8 cellular contexts compared by ENCODE assay signal in the genomic region with DNA sequence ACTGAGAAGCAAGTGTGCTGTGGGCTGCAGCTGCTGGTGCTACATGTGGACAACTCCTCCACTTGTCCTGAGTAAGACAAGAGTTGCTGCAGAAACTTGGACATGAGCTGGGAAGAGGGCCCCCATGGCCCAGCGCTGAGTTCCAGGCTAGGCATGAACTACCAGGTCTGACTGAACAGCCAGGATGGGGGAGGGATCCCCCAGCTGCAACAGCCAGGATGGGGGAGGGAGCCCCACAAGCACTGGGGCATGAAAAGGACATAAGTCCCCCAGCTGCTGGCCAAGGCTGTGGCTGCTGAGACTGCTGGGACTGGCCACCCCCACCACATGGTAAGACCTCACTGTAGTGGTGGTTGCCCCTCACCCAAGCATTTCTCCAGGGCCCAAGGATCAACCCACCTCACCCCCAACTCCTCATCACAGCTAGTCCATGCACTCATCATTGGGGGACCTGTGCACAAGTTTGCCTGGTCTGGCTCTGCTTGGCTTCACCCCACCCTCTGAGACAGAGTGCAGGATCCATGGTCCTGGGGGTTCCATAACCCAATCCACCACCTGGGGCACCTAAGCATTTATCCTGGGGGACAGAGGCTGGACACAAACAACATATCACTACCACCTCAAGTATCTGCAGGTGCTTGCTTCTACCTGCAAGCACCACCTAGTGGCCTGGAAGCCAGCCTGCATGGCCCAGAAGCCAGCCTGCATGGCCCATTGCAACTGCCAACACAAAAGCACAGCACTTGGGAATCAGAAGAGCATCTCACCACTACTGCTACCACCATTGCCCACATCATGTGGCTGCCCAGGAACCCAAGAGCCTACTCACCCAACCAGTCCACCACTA.
A peak's percentile ranks its signal among the peaks of the same experiment; 100 is the strongest.
DNase-seq lines count a peak whose midpoint lies in the region; ATAC-seq and TF ChIP-seq lines count a peak whose summit lies in the region.

No MANE protein-coding gene starts in this region.

- WGBS in smooth muscle cell (ENCODE audit: low lambda C conversion rate), result 100% methylated on average over 1 of the region's 1 CpG

- intact Hi-C loops in OCI-LY7 (cut with micrococcal nuclease; ENCODE audit: unreplicated experiment), result loop anchor here (2.0 kb wide), 2 partner anchors 513 to 679 kb away; no protein-coding TSS in a partner anchor

- TF ChIP-seq CTCF in HEK293 (tag by site-specific recombination; IDR thresholded peaks at IDR 0.05) (no peak), OCI-LY7 (conservative IDR thresholded peaks at IDR 0.05; ENCODE audit: low read length) (peak; percentile 89), smooth muscle cell (IDR thresholded peaks at IDR 0.05; ENCODE audit: borderline replicate concordance, insufficient read depth, poor library complexity, severe bottlenecking) (peak; percentile 20)

- no peaks in the 10 kb centered on the region for H3K36me3 ChIP-seq in HEK293 (ENCODE audit: control insufficient read depth in 2 of 2, insufficient read depth in 1 of 2, low read length in 2 of 2)
- H3K36me3 ChIP-seq in OCI-LY7 (ENCODE audit: insufficient read depth, low read length), result no peaks in the 10 kb centered on the region
- H3K36me3 ChIP-seq in smooth muscle cell (ENCODE audit: low read depth), result no peaks in the 10 kb centered on the region

- no peaks in the 10 kb centered on the region for H3K9me3 ChIP-seq in HEK293 (ENCODE audit: control insufficient read depth, insufficient read depth, low read depth, low read length)
- H3K9me3 ChIP-seq in OCI-LY7 (ENCODE audit: low read length), result no peaks in the 10 kb centered on the region
- no peaks in the 10 kb centered on the region for H3K9me3 ChIP-seq in smooth muscle cell (replicated peaks; ENCODE audit: low read depth)

- no peaks in the 10 kb centered on the region for H3K9me2 ChIP-seq in OCI-LY7 (ENCODE audit: insufficient read depth, low read length)

- H4K20me1 ChIP-seq in OCI-LY7 (ENCODE audit: insufficient read depth, low read length) (no peaks in the 10 kb centered on the region), smooth muscle cell (ENCODE audit: low read depth) (no peaks in the 10 kb centered on the region)

- H3K4me1 ChIP-seq in HEK293 (ENCODE audit: control insufficient read depth, insufficient read depth, low read length) (no peaks in the 10 kb centered on the region), OCI-LY7 (ENCODE audit: insufficient read depth, low read length, poor library complexity, severe bottlenecking) (peaks cover 48% of the 10 kb centered on the region), smooth muscle cell (ENCODE audit: low read depth) (no peaks in the 10 kb centered on the region)

- ATAC-seq in HG03139 (IDR thresholded peaks at IDR 0.05; ENCODE audit: unreplicated experiment), result no peak

- no TSS peak for BruUV-seq in OCI-LY7 (replicated peaks; lab: Mats Ljungman, UMichigan)

- H3K4me2 ChIP-seq in OCI-LY7 (ENCODE audit: low read length) (no peak overlapping the region), smooth muscle cell (no peak overlapping the region)

- H3F3A ChIP-seq in smooth muscle cell (ENCODE audit: low read depth), result no peaks in the 10 kb centered on the region

- H3K79me2 ChIP-seq in OCI-LY7 (ENCODE audit: insufficient read depth, low read depth, low read length), result no peaks in the 10 kb centered on the region
- H3K79me2 ChIP-seq in smooth muscle cell (ENCODE audit: low read depth), result no peaks in the 10 kb centered on the region

- no peaks in the 10 kb centered on the region for H3K27me3 ChIP-seq in smooth muscle cell (ENCODE audit: low read depth)

- DNase-seq in NCI-H82 (lab: John Stamatoyannopoulos, UW), result peak; percentile 20
- no peak for DNase-seq in NCI-H82 treated with DMSO at 0.1 percent for 48 hours (lab: John Stamatoyannopoulos, UW; ENCODE audit: unreplicated experiment)
- peak; percentile 68 for DNase-seq in OCI-LY7 (ENCODE audit: low spot score)
- DNase-seq in effector CD4-positive, alpha-beta T cell, result peak; percentile 8
- no peak for DNase-seq in smooth muscle cell (lab: John Stamatoyannopoulos, UW; ENCODE audit: unreplicated experiment)
- DNase-seq in GDM1 (lab: John Stamatoyannopoulos, UW), result no peak

- POLR2A ChIA-PET in HEK293 (lab: Yijun Ruan, JAX), result no interaction called here
- POLR2A ChIA-PET in OCI-LY7 (lab: Charles Lee), result no interaction called here

- CTCF ChIA-PET in HEK293 (lab: Yijun Ruan, JAX) (interaction anchor here (0.6 to 0.7 kb wide), 2 partner anchors 9 to 12 kb away, joined by 3 to 4 read pairs; no protein-coding TSS in a partner anchor), OCI-LY7 (lab: Charles Lee; ENCODE audit: unreplicated experiment) (no interaction called here)

- H3K27ac ChIP-seq in HEK293 (ENCODE audit: extremely low read depth, low read depth, low read length) (no peak overlapping the region), OCI-LY7 (ENCODE audit: low read depth, low read length, poor library complexity, severe bottlenecking) (no peak overlapping the region), smooth muscle cell (ENCODE audit: low read depth) (no peak overlapping the region)

- no peak overlapping the region for H3K9ac ChIP-seq in smooth muscle cell (ENCODE audit: low read depth)

- no peak overlapping the region; the same call in 1 of the 2 replicates for H2AFZ ChIP-seq in OCI-LY7 (ENCODE audit: low read length)
- H2AFZ ChIP-seq in smooth muscle cell (ENCODE audit: low read depth), result no peak overlapping the region

- H3K4me3 ChIP-seq in HEK293 (ENCODE audit: low read depth, low read length) (no peak overlapping the region), OCI-LY7 (ENCODE audit: low read depth, low read length, poor library complexity, severe bottlenecking) (no peak overlapping the region), smooth muscle cell (no peak overlapping the region)

TF ChIP-seq in HEK293, 187 proteins besides CTCF, POLR2A, EP300 and RAD21:
- peak; percentile 21; the same call in 1 of the 2 replicates for TF ChIP-seq ZNF654 (tag by site-specific recombination; IDR thresholded peaks at IDR 0.05; ENCODE audit: low read depth)
- no peak for TF ChIP-seq ZNF404 (tag by site-specific recombination; IDR thresholded peaks at IDR 0.05)

Comparison
In these comparisons a context has a peak if more than half of its experiments do, and no peak if none do; other contexts are left out.
1. DNase-seq: peak in NCI-H82 (single experiment), OCI-LY7 (single experiment) and effector CD4-positive, alpha-beta T cell (single experiment); none in NCI-H82 treated with DMSO at 0.1 percent for 48 hours (single experiment), smooth muscle cell (single experiment) and GDM1 (single experiment).